In the genomic region with DNA sequence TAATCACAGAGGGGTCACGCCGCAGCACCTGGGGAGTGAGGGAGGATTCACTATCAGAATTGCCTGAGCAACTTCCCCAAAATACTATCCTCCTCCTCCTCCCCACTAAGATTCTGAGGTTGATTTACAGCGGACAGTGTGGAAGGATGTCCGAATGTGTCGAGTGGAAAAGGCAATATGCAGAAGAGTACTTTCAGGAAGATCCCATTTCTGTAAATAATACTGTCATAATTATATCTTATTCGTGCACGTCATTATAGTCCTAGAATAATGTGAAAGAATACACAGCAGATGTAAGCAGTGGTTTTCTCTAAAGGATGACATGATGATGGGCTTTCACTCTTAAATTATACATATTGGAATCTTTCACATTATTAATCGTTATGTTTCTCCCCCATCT, we compare ENCODE assay signal across 24 cellular contexts.
"Had no signal": no experiment of that assay in that cellular context is flagged by ENCODE, and none has a peak within 500 bp of the region (broad histone marks: within the 10 kb centered on the region; RNA-seq: fewer than 3 reads in every experiment).

No MANE protein-coding gene starts in this region.

- H3K4me3 ChIP-seq: breast epithelium, colonic mucosa, PC-9 had no signal

- H3K9ac ChIP-seq: SK-N-SH had no signal

- H3K36me3 ChIP-seq: breast epithelium, colonic mucosa had no signal

- H3K27ac Mint-ChIP-seq: activated CD4-positive, alpha-beta T cell treated with anti-CD3 and anti-CD28 coated beads, Interleukin-2, amount 10 ng/mL, durations not matched to agents 24 days and 14 days; activated CD8-positive, alpha-beta memory T cell treated with anti-CD3 and anti-CD28 coated beads, Interleukin-2, amount 10 ng/mL, durations not matched to agents 7 days and 5 days; activated naive CD4-positive, alpha-beta T cell treated with anti-CD3 and anti-CD28 coated beads, Interleukin-2, amount 50 U/mL, for 24 hours; activated T-cell treated with anti-CD3 and anti-CD28 coated beads, Interleukin-2, amount 50 U/mL, for 24 hours; activated T-helper 1 cell treated with anti-CD3 and anti-CD28 coated beads, Interleukin-12 subunit alpha, Interleukin-12 subunit beta, Interleukin-2, Interleukin-4 antibody, amounts not matched to agents 30 ng/mL and 10 ng/mL and 1 ng/mL, durations not matched to agents 14 hours and 24 hours and 36 hours; WTC11 had no signal

- ATAC-seq: activated CD8-positive, alpha-beta memory T cell treated with anti-CD3 and anti-CD28 coated beads, Interleukin-2, amount 10 ng/mL, durations not matched to agents 7 days and 5 days had no signal

- H3K27ac ChIP-seq: colonic mucosa, PC-9 had no signal

- H3K4me3 Mint-ChIP-seq: activated CD4-positive, alpha-beta T cell treated with anti-CD3 and anti-CD28 coated beads, Interleukin-2, amount 10 ng/mL, durations not matched to agents 24 days and 14 days; activated CD8-positive, alpha-beta memory T cell treated with anti-CD3 and anti-CD28 coated beads, Interleukin-2, amount 10 ng/mL, durations not matched to agents 7 days and 5 days; activated naive CD4-positive, alpha-beta T cell treated with anti-CD3 and anti-CD28 coated beads, Interleukin-2, amount 50 U/mL, for 24 hours; activated T-cell treated with anti-CD3 and anti-CD28 coated beads, Interleukin-2, amount 50 U/mL, for 24 hours; activated T-helper 1 cell treated with anti-CD3 and anti-CD28 coated beads, Interleukin-12 subunit alpha, Interleukin-12 subunit beta, Interleukin-2, Interleukin-4 antibody, amounts not matched to agents 30 ng/mL and 10 ng/mL and 1 ng/mL, durations not matched to agents 14 hours and 24 hours and 36 hours; WTC11 had no signal

- H3K9me3 ChIP-seq: breast epithelium, colonic mucosa, SK-N-SH had no signal

- H3K36me3 Mint-ChIP-seq: activated CD8-positive, alpha-beta memory T cell treated with anti-CD3 and anti-CD28 coated beads, Interleukin-2, amount 10 ng/mL, durations not matched to agents 7 days and 5 days; activated naive CD4-positive, alpha-beta T cell treated with anti-CD3 and anti-CD28 coated beads, Interleukin-2, amount 50 U/mL, for 24 hours; WTC11 had no signal

- DNase-seq: activated CD4-positive, alpha-beta T cell treated with anti-CD3 and anti-CD28 coated beads, Interleukin-2, amount 10 ng/mL, durations not matched to agents 24 days and 14 days; activated CD4-positive, alpha-beta T cell treated with anti-CD3 and anti-CD28 coated beads, Interleukin-2, amount 50 U/mL, for 48 hours; activated CD4-positive, CD25-positive, alpha-beta regulatory T cell treated with anti-CD3 and anti-CD28 coated beads, Interleukin-2, amount 50 U/mL, for 72 hours; activated CD8-positive, alpha-beta memory T cell treated with anti-CD3 and anti-CD28 coated beads, Interleukin-2, amount 10 ng/mL, durations not matched to agents 7 days and 5 days; activated effector memory CD4-positive, alpha-beta T cell treated with Interleukin-2 at 50 U/mL for 16 hours; activated naive CD4-positive, alpha-beta T cell; activated T-cell treated with anti-CD3 and anti-CD28 coated beads, Interleukin-2, amount 50 U/mL, for 24 hours; aorta; colonic mucosa; MM.1S; NCI-H1105; NCI-H1436; NCI-H1694 treated with DMSO at 0.1 percent for 48 hours; NCI-H2029 treated with DMSO at 0.1 percent for 48 hours; NCI-H446 treated with DMSO at 0.1 percent for 48 hours; NCI-H526; PC-9; SIG-M5; SK-N-SH; T-helper 1 cell had no signal

- H3K4me1 ChIP-seq: breast epithelium, colonic mucosa had no signal

- H3K27me3 ChIP-seq: breast epithelium, colonic mucosa had no signal

- H3K9me3 Mint-ChIP-seq: activated CD4-positive, alpha-beta T cell treated with anti-CD3 and anti-CD28 coated beads, Interleukin-2, amount 10 ng/mL, durations not matched to agents 24 days and 14 days; activated naive CD4-positive, alpha-beta T cell treated with anti-CD3 and anti-CD28 coated beads, Interleukin-2, amount 50 U/mL, for 24 hours; activated T-cell treated with anti-CD3 and anti-CD28 coated beads, Interleukin-2, amount 50 U/mL, for 24 hours; activated T-helper 1 cell treated with anti-CD3 and anti-CD28 coated beads, Interleukin-12 subunit alpha, Interleukin-12 subunit beta, Interleukin-2, Interleukin-4 antibody, amounts not matched to agents 30 ng/mL and 10 ng/mL and 1 ng/mL, durations not matched to agents 14 hours and 24 hours and 36 hours; WTC11 had no signal

- H3K4me1 Mint-ChIP-seq: activated CD4-positive, alpha-beta T cell treated with anti-CD3 and anti-CD28 coated beads, Interleukin-2, amount 10 ng/mL, durations not matched to agents 24 days and 14 days; activated CD8-positive, alpha-beta memory T cell treated with anti-CD3 and anti-CD28 coated beads, Interleukin-2, amount 10 ng/mL, durations not matched to agents 7 days and 5 days; activated naive CD4-positive, alpha-beta T cell treated with anti-CD3 and anti-CD28 coated beads, Interleukin-2, amount 50 U/mL, for 24 hours had no signal
